In the genomic region with DNA sequence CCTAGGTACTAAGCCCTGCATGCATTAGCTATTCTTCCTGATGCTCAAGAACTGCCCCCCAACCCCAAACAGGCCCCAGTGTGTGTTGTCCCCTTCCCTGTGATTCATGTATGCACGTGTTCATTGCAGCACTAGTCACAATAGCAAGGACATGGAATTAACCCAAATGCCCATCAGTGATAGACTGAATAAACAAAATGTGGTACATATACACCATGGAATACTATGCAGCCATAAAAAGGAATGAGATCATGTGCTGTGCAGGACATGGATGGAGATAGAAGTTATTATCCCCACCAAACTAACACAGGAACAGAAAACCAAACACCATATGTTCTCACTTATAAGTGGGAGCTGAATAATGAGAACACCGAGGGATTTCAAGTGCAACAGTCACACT, we compare ENCODE assay signal across 3 cellular contexts.
DNase-seq lines count a peak whose midpoint lies in the region; ATAC-seq, FAIRE-seq and TF ChIP-seq lines count a peak whose summit lies in the region.
"Not testable (repeated sequence)": the region's sequence is repeated elsewhere in the genome, so short reads cannot be mapped to it uniquely, and the experiment has no call there.

No MANE protein-coding gene starts in this region.

- CTCF ChIA-PET in HEK293 (lab: Yijun Ruan, JAX); K562 (lab: Yijun Ruan, JAX; ENCODE audit: low intra/inter-chr PET ratio): not testable (repeated sequence)

- not testable (repeated sequence) for H3K9me1 ChIP-seq in K562 (ENCODE audit: control insufficient read depth, insufficient read depth, low read length)

- not testable (repeated sequence) for H3K9me2 ChIP-seq in hepatocyte (replicated peaks; ENCODE audit: insufficient read depth)

- not testable (repeated sequence) for H3K9ac ChIP-seq in K562 (ENCODE audit: insufficient read depth in 1 of 2, low read depth in 2 of 2, low read length in 2 of 2)

- BruUV-seq in K562 (replicated peaks; lab: Mats Ljungman, UMichigan) = not testable (repeated sequence)

- TF ChIP-seq RAD21 in K562 (CRISPR knock-in tag; conservative IDR thresholded peaks at IDR 0.05 in 1 of 2, IDR thresholded peaks at IDR 0.05 in 1 of 2) = not testable (repeated sequence)

- not testable (repeated sequence) for H3K4me3 ChIP-seq in HEK293 (ENCODE audit: low read depth, low read length); K562; hepatocyte

- WGBS in K562 (ENCODE audit: insufficient coverage, low coverage, missing lambda C conversion rate) = 8% methylated on average over 2 of the region's 2 CpGs
- 81% methylated on average over 2 of the region's 2 CpGs for WGBS in hepatocyte (ENCODE audit: low lambda C conversion rate, missing lambda C conversion rate)

- DNase-seq in K562 (ENCODE audit: extremely low read depth in 1 of 4, low spot score in 3 of 4); hepatocyte (ENCODE audit: low spot score): not testable (repeated sequence)

- H3K4me2 ChIP-seq in K562 (ENCODE audit: insufficient read depth, low read length); hepatocyte: not testable (repeated sequence)

- POLR2A ChIA-PET in HEK293 (lab: Yijun Ruan, JAX) = not testable (repeated sequence)
- POLR2A ChIA-PET in K562 (lab: Yijun Ruan, JAX) = interaction anchor here (0.6 kb wide), 1 partner anchor 323 kb away, joined by 3 read pairs; no protein-coding TSS in a partner anchor

- H4K20me1 ChIP-seq in K562 (replicated peaks; ENCODE audit: control insufficient read depth, insufficient read depth, low read length); hepatocyte (ENCODE audit: insufficient read depth, poor library complexity, severe bottlenecking): not testable (repeated sequence)

- ATAC-seq in K562 = not testable (repeated sequence)

- H3K79me2 ChIP-seq in K562 (ENCODE audit: control insufficient read depth, insufficient read depth, low read length); hepatocyte: not testable (repeated sequence)

- not testable (repeated sequence) for H3K27ac ChIP-seq in HEK293 (ENCODE audit: extremely low read depth, low read depth, low read length); K562 (ENCODE audit: extremely low read depth, low read depth, low read length)
- peak overlapping the region; percentile 19 for H3K27ac ChIP-seq in hepatocyte

- not testable (repeated sequence) for TF ChIP-seq EP300 in K562 (IDR thresholded peaks at IDR 0.05; ENCODE audit: low read length)

- H3K36me3 ChIP-seq in HEK293 (ENCODE audit: control insufficient read depth in 2 of 2, insufficient read depth in 1 of 2, low read length in 2 of 2); K562 (ENCODE audit: control insufficient read depth, insufficient read depth, low read length); hepatocyte (replicated peaks; ENCODE audit: insufficient read depth, low read depth): not testable (repeated sequence)

- not testable (repeated sequence) for H2AFZ ChIP-seq in K562 (ENCODE audit: low read depth, low read length); hepatocyte

- FAIRE-seq in K562 (lab: Jason Lieb, UNC) = not testable (repeated sequence)

- TF ChIP-seq CTCF in HEK293 (tag by site-specific recombination; IDR thresholded peaks at IDR 0.05); K562 (IDR thresholded peaks at IDR 0.05 in 2 of 3, conservative IDR thresholded peaks at IDR 0.05 in 1 of 3; ENCODE audit: insufficient read depth in 2 of 3, low read depth in 1 of 3, low read length in 3 of 3); hepatocyte (IDR thresholded peaks at IDR 0.05; ENCODE audit: poor library complexity): not testable (repeated sequence)

- not testable (repeated sequence) for H3K9me3 ChIP-seq in HEK293 (ENCODE audit: control insufficient read depth, insufficient read depth, low read depth, low read length); K562 (replicated peaks; ENCODE audit: control insufficient read depth, insufficient read depth, low read depth, low read length); hepatocyte (ENCODE audit: low read depth)

- H3K27me3 ChIP-seq in K562 (ENCODE audit: control insufficient read depth in 2 of 2, insufficient read depth in 2 of 2, low read length in 2 of 2); hepatocyte: not testable (repeated sequence)

- intact Hi-C loops in K562 (cut with micrococcal nuclease) = not testable (repeated sequence)

- not testable (repeated sequence) for TF ChIP-seq POLR2A in K562 (conservative IDR thresholded peaks at IDR 0.05)

- H3K4me1 ChIP-seq in HEK293 (ENCODE audit: control insufficient read depth, insufficient read depth, low read length); K562 (replicated peaks in 1 of 2; ENCODE audit: control insufficient read depth in 2 of 2, insufficient read depth in 2 of 2, low read length in 2 of 2); hepatocyte (ENCODE audit: insufficient read depth): not testable (repeated sequence)

- in situ Hi-C loops in K562 (cut with MboI) = not testable (repeated sequence)

TF ChIP-seq in HEK293, 187 proteins besides CTCF, POLR2A, EP300 and RAD21:
- TF ChIP-seq ZNF146 (tag by site-specific recombination; IDR thresholded peaks at IDR 0.05) = peak; percentile 56

TF ChIP-seq in K562, 482 proteins besides CTCF, POLR2A, EP300 and RAD21:
- TF ChIP-seq ZNF146 (CRISPR knock-in tag; IDR thresholded peaks at IDR 0.05; ENCODE audit: unreplicated experiment) = peak; percentile 61
